In the genomic region with DNA sequence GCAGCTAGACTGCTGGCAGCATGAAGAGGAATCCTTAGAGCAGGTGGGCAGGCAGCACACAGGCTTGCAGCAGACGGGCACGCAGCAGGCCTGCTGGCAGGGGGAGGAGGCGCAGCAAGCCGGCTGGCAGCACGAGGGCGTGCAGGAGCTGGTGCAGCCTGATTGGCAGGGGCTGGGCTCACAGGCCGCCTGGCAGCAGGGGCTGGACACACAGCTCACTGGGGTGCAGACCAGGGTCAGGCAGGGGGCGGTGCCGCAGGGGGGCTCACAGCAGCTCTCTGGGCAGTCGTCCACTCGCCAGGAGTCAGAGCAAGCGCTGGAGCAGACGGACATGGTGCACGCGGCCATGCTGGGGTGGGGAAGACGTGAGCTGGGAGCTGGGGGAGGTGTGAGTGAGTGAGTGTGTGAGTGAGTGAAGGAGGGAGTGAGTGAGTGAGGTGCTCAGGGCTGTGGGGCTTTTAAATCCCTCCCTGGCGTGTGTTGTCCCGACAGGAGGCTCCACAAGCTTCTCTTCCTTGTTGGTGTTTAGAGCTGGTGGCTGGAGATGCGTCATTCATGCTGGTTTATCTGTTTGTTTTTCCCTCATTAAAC, we compare ENCODE assay signal across 13 cellular contexts. TPM values are rescaled to one million over a fixed set of nuclear protein-coding genes. Genes with fewer than 3 reads are reported as not detected.
DNase-seq lines count a peak whose midpoint lies in the region; ATAC-seq and TF ChIP-seq lines count a peak whose summit lies in the region.
"Not testable (repeated sequence)": the region's sequence is repeated elsewhere in the genome, so short reads cannot be mapped to it uniquely, and the experiment has no call there.
"Had no signal": no experiment of that assay in that cellular context is flagged by ENCODE, and none has a peak within 500 bp of the region (broad histone marks: within the 10 kb centered on the region; RNA-seq: fewer than 3 reads in every experiment).

A gene with protein sequence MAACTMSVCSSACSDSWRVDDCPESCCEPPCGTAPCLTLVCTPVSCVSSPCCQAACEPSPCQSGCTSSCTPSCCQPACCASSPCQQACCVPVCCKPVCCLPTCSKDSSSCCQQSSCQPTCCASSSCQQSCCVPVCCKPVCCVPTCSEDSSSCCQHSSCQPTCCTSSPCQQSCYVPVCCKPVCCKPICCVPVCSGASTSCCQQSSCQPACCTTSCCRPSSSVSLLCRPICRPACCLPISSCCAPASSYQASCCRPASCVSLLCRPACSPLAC (minus strand): TSS at position 374 of the 591 bp plus-strand sequence. CDS start 26 bp downstream, at position 348.

- not testable (repeated sequence) for H3K4me1 ChIP-seq in right atrium auricular region

- not testable (repeated sequence) for H3K36me3 Mint-ChIP-seq in T-cell; activated naive CD8-positive, alpha-beta T cell treated with anti-CD3 and anti-CD28 coated beads for 36 hours

- peaks cover 13 to 23% of the 10 kb centered on the region in 2 donors for H3K27me3 Mint-ChIP-seq in T-cell
- H3K27me3 Mint-ChIP-seq in activated naive CD8-positive, alpha-beta T cell treated with anti-CD3 and anti-CD28 coated beads for 36 hours: not testable (repeated sequence)

- peaks cover 20 to 28% (median 22%) of the 10 kb centered on the region in 3 donors for H3K4me1 Mint-ChIP-seq in T-cell
- peaks cover 11% of the 10 kb centered on the region for H3K4me1 Mint-ChIP-seq in activated naive CD8-positive, alpha-beta T cell treated with anti-CD3 and anti-CD28 coated beads for 36 hours

- peaks cover 0 to 23% of the 10 kb centered on the region in 2 donors for H3K9me3 ChIP-seq in right atrium auricular region

- not testable (repeated sequence) for H3K36me3 ChIP-seq in right atrium auricular region

- CTCF ChIA-PET in T-cell (lab: Charles Lee): not testable (repeated sequence)

- POLR2A ChIA-PET in T-cell (lab: Charles Lee): not testable (repeated sequence)

- not testable (repeated sequence) for ATAC-seq in T-cell (replicated peaks in 1 of 4)

- H3K27ac ChIP-seq in 22Rv1: peak within 1 kb of the TSS; percentile 47
- H3K27ac ChIP-seq in right atrium auricular region: not testable (repeated sequence)

- DNase-seq in DMS53 treated with DMSO at 0.1 percent for 48 hours (lab: John Stamatoyannopoulos, UW; ENCODE audit: unreplicated experiment) (peak; percentile 29), NCI-H524 (lab: John Stamatoyannopoulos, UW) (peak; percentile 31 to 65), T-cell (peak in 3 of 34 experiments; percentile 4 to 24 (median 7)), right atrium auricular region (ENCODE audit: low spot score) (peak; percentile 11), mesenteric fat pad (ENCODE audit: low spot score) (peak; percentile 88), posterior vena cava (ENCODE audit: low spot score) (peak; percentile 49)
- not testable (repeated sequence) for DNase-seq in activated naive CD8-positive, alpha-beta T cell treated with anti-CD3 and anti-CD28 coated beads for 36 hours

- intact Hi-C loops in posterior vena cava (cut with DNase I): not testable (repeated sequence)

- H3K27ac Mint-ChIP-seq in T-cell; activated naive CD8-positive, alpha-beta T cell treated with anti-CD3 and anti-CD28 coated beads for 36 hours: not testable (repeated sequence)

- peaks cover 8 to 29% (median 16%) of the 10 kb centered on the region in 3 donors for H3K9me3 Mint-ChIP-seq in T-cell
- peaks cover 29% of the 10 kb centered on the region for H3K9me3 Mint-ChIP-seq in activated naive CD8-positive, alpha-beta T cell treated with anti-CD3 and anti-CD28 coated beads for 36 hours

- H3K4me3 Mint-ChIP-seq in T-cell: peak within 1 kb of the TSS in 2 of 3 donors; percentile 33 to 36
- peak within 1 kb of the TSS; percentile 25 for H3K4me3 Mint-ChIP-seq in activated naive CD8-positive, alpha-beta T cell treated with anti-CD3 and anti-CD28 coated beads for 36 hours

- not testable (repeated sequence) for H3K27me3 ChIP-seq in right atrium auricular region

- not testable (repeated sequence) for H3K4me3 ChIP-seq in right atrium auricular region

- peak; percentile 41 for TF ChIP-seq CTCF in 22Rv1 (IDR thresholded peaks at IDR 0.05)
- TF ChIP-seq CTCF in right atrium auricular region (IDR thresholded peaks at IDR 0.05): not testable (repeated sequence)

RNA-seq across cellular contexts. Expression of the gene that starts here (rescaled TPM):
- total RNA-seq in T-cell (not detected), right atrium auricular region (not detected), mesenteric fat pad (not detected), posterior vena cava (not detected)
- total RNA-seq in activated naive CD8-positive, alpha-beta T cell treated with anti-CD3 and anti-CD28 coated beads for 36 hours: not detected
- total RNA-seq: B cell; CD4-positive, alpha-beta memory T cell; GM23248; OCI-LY7; RPMI7951 had no signal

Comparison
In these comparisons a context has a peak if more than half of its experiments do, and no peak if none do; other contexts are left out.
1. Peak in DNase-seq in right atrium auricular region; RNA of the gene not detected or under 1 TPM.
2. Peak in DNase-seq in mesenteric fat pad; RNA of the gene not detected or under 1 TPM.
3. Peak in DNase-seq in posterior vena cava; RNA of the gene not detected or under 1 TPM.